ENCODE assay signal across 1 cellular context in genomic region chr7:131071786-131072504, GRCh38.
A peak's percentile ranks its signal among the peaks of the same experiment; 100 is the strongest.
TF ChIP-seq lines count a peak whose summit lies in the region.

No MANE protein-coding gene starts in this region.

TF ChIP-seq in K562, 482 proteins besides CTCF, POLR2A, EP300 and RAD21 (continued from another document):
- TF ChIP-seq CHAMP1 (IDR thresholded peaks at IDR 0.05) (0 out of 2 replicates have a peak, but pooled peaks have one; percentile 5), NFATC3 (IDR thresholded peaks at IDR 0.05) (0 out of 2 replicates have a peak, but pooled peaks have one; percentile 15), VEZF1 (CRISPR knock-in tag; IDR thresholded peaks at IDR 0.05) (peak; percentile 32; the same call in 1 of the 2 replicates), WHSC1 (IDR thresholded peaks at IDR 0.05; ENCODE audit: low read length) (no peak), HINFP (tag; conservative IDR thresholded peaks at IDR 0.05; ENCODE audit: low read depth) (no peak), TEAD1 (CRISPR knock-in tag; IDR thresholded peaks at IDR 0.05) (no peak), ZNF764 (CRISPR knock-in tag; IDR thresholded peaks at IDR 0.05; ENCODE audit: low read depth) (no peak), LCOR (CRISPR knock-in tag; IDR thresholded peaks at IDR 0.05) (peak; percentile 60; the same call in 1 of the 2 replicates), ELK3 (CRISPR knock-in tag; IDR thresholded peaks at IDR 0.05) (no peak), ZKSCAN1 (IDR thresholded peaks at IDR 0.05; ENCODE audit: low read depth, low read length) (0 out of 2 replicates have a peak, but pooled peaks have one; percentile 21), ZBTB12 (CRISPR knock-in tag; IDR thresholded peaks at IDR 0.05) (no peak), POLR3G (IDR thresholded peaks at IDR 0.05; ENCODE audit: extremely low read depth, insufficient read length, insufficient replicate concordance) (no peak), PML (IDR thresholded peaks at IDR 0.05; ENCODE audit: low read length) (no peak; the same call in 1 of the 2 replicates), SMARCA5 (IDR thresholded peaks at IDR 0.05) (no peak), TCF15 (CRISPR knock-in tag; IDR thresholded peaks at IDR 0.05) (no peak), ZNF785 (CRISPR knock-in tag; IDR thresholded peaks at IDR 0.05) (no peak), NCOA4 (IDR thresholded peaks at IDR 0.05; ENCODE audit: partially characterized antibody) (no peak), PTTG1 (tag; IDR thresholded peaks at IDR 0.05; ENCODE audit: low read depth) (no peak), CREM (IDR thresholded peaks at IDR 0.05; ENCODE audit: low read depth) (0 out of 2 replicates have a peak, but pooled peaks have one; percentile 5), ESRRA (IDR thresholded peaks at IDR 0.05; ENCODE audit: borderline replicate concordance, low read depth) (no peak), TAF9B (IDR thresholded peaks at IDR 0.05; ENCODE audit: partially characterized antibody) (peak; percentile 30), ZBTB17 (CRISPR knock-in tag; IDR thresholded peaks at IDR 0.05) (peak; percentile 43), NRF1 (conservative IDR thresholded peaks at IDR 0.05 in 1 of 2, IDR thresholded peaks at IDR 0.05 in 1 of 2) (peak; percentile 51 to 64; a peak in 3 of 4 replicates), ZNF511 (CRISPR knock-in tag; IDR thresholded peaks at IDR 0.05) (no peak), BACH1 (tag; IDR thresholded peaks at IDR 0.05) (peak; percentile 55; the same call in 1 of the 2 replicates), ZBTB7A (IDR thresholded peaks at IDR 0.05; ENCODE audit: borderline replicate concordance, control insufficient read depth, low read depth, low read length) (no peak), ATF3 (IDR thresholded peaks at IDR 0.05) (peak; percentile 37; the same call in 1 of the 2 replicates), ATF3 (CRISPR knock-in tag; conservative IDR thresholded peaks at IDR 0.05) (no peak), KLF1 (tag; IDR thresholded peaks at IDR 0.05) (peak; percentile 90), GABPB2 (CRISPR knock-in tag; conservative IDR thresholded peaks at IDR 0.05) (no peak), MBD1 (CRISPR knock-in tag; IDR thresholded peaks at IDR 0.05) (no peak), ZNF561 (CRISPR knock-in tag; conservative IDR thresholded peaks at IDR 0.05) (no peak), ZNF780A (CRISPR knock-in tag; IDR thresholded peaks at IDR 0.05) (no peak), ZC3H11A (IDR thresholded peaks at IDR 0.05; ENCODE audit: low read depth, low read length) (no peak), SMAD1 (IDR thresholded peaks at IDR 0.05; ENCODE audit: low read depth, low read length, partially characterized antibody) (no peak), U2AF2 (optimal IDR thresholded peaks at IDR 0.05; ENCODE audit: low read depth, low read length) (no peak)
